ENCODE assay signal across 10 cellular contexts in genomic region chr11:69000831-69001245, GRCh38. TPM values are rescaled to one million over a fixed set of nuclear protein-coding genes. Genes with fewer than 3 reads are reported as not detected.
DNase-seq lines count a peak whose midpoint lies in the region; ATAC-seq and TF ChIP-seq lines count a peak whose summit lies in the region.
"Had no signal": no experiment of that assay in that cellular context is flagged by ENCODE, and none has a peak within 500 bp of the region (broad histone marks: within the 10 kb centered on the region; RNA-seq: fewer than 3 reads in every experiment).

No MANE protein-coding gene starts in this region.

- H3K4me1 ChIP-seq in upper lobe of right lung: peaks cover 9% of the 10 kb centered on the region

- DNase-seq in NOMO-1 treated with DMSO at 0.1 percent for 48 hours (lab: John Stamatoyannopoulos, UW; ENCODE audit: unreplicated experiment) (peak; percentile 6), NOMO-1 treated with dmso at 0.1 percent for 144 hours (lab: John Stamatoyannopoulos, UW; ENCODE audit: unreplicated experiment) (no peak), brain microvascular endothelial cell (peak; percentile 50), kidney glomerular epithelial cell (lab: John Stamatoyannopoulos, UW) (peak; percentile 69), upper lobe of right lung (no peak)
- DNase-seq in stimulated activated naive B cell treated with anti-CD40 and anti-IgM and Interleukin-4, amounts not matched to agents 10 μg/mL and 1 μg/mL and 100 μg/mL, for 72 hours: no peak
- DNase-seq in activated CD4-positive, alpha-beta T cell treated with anti-CD3 and anti-CD28 coated beads, Interleukin-2, amount 50 U/mL, for 1 hour: no peak

- no peak for ATAC-seq in upper lobe of right lung
- ATAC-seq in GM19463 (IDR thresholded peaks at IDR 0.05; ENCODE audit: unreplicated experiment): no peak
- ATAC-seq in stimulated activated naive B cell treated with anti-CD40 and anti-IgM and Interleukin-4, amounts not matched to agents 10 μg/mL and 1 μg/mL and 100 μg/mL, for 72 hours (replicated peaks): no peak

- no peak overlapping the region for H3K27ac Mint-ChIP-seq in stimulated activated naive B cell treated with anti-CD40 and anti-IgM and Interleukin-4, amounts not matched to agents 10 μg/mL and 1 μg/mL and 100 μg/mL, for 72 hours
- H3K27ac Mint-ChIP-seq: T-helper 1 cell treated with Interleukin-12 subunit alpha and Interleukin-12 subunit beta and Interleukin-4 antibody, amounts not matched to agents 30 μg/mL and 1 μg/mL, for 36 hours had no signal

- intact Hi-C loops in upper lobe of right lung (cut with DNase I): no loop called here

- H3K4me3 Mint-ChIP-seq in stimulated activated naive B cell treated with anti-CD40 and anti-IgM and Interleukin-4, amounts not matched to agents 10 μg/mL and 1 μg/mL and 100 μg/mL, for 72 hours: no peak overlapping the region
- H3K4me3 Mint-ChIP-seq: T-helper 1 cell treated with Interleukin-12 subunit alpha and Interleukin-12 subunit beta and Interleukin-4 antibody, amounts not matched to agents 30 μg/mL and 1 μg/mL, for 36 hours had no signal

- no peaks in the 10 kb centered on the region for H3K4me1 Mint-ChIP-seq in stimulated activated naive B cell treated with anti-CD40 and anti-IgM and Interleukin-4, amounts not matched to agents 10 μg/mL and 1 μg/mL and 100 μg/mL, for 72 hours

- no peak overlapping the region for H3K27ac ChIP-seq in brain microvascular endothelial cell
- H3K27ac ChIP-seq in upper lobe of right lung: peak overlapping the region; percentile 42
- H3K27ac ChIP-seq: C4-2B had no signal

- H3K4me3 ChIP-seq in brain microvascular endothelial cell (ENCODE audit: low read depth, low read length) (no peak overlapping the region), upper lobe of right lung (no peak overlapping the region)

- H3K27me3 ChIP-seq in brain microvascular endothelial cell (replicated peaks) (no peaks in the 10 kb centered on the region), upper lobe of right lung (no peaks in the 10 kb centered on the region)

- H3K9me3 Mint-ChIP-seq in stimulated activated naive B cell treated with anti-CD40 and anti-IgM and Interleukin-4, amounts not matched to agents 10 μg/mL and 1 μg/mL and 100 μg/mL, for 72 hours: no peaks in the 10 kb centered on the region
- H3K9me3 Mint-ChIP-seq: T-helper 1 cell treated with Interleukin-12 subunit alpha and Interleukin-12 subunit beta and Interleukin-4 antibody, amounts not matched to agents 30 μg/mL and 1 μg/mL, for 36 hours had no signal

- peak; percentile 76 for TF ChIP-seq CTCF in brain microvascular endothelial cell (IDR thresholded peaks at IDR 0.05; ENCODE audit: low read depth, low read length, missing control alignments)
- peak; percentile 46 for TF ChIP-seq CTCF in upper lobe of right lung (IDR thresholded peaks at IDR 0.05)

- H3K36me3 ChIP-seq in brain microvascular endothelial cell (replicated peaks) (no peaks in the 10 kb centered on the region), upper lobe of right lung (peaks cover 4% of the 10 kb centered on the region)

- no peaks in the 10 kb centered on the region for H3K9me3 ChIP-seq in upper lobe of right lung

- peaks cover 24 to 44% of the 10 kb centered on the region in 2 donors for H3K27me3 Mint-ChIP-seq in stimulated activated naive B cell treated with anti-CD40 and anti-IgM and Interleukin-4, amounts not matched to agents 10 μg/mL and 1 μg/mL and 100 μg/mL, for 72 hours

- no peaks in the 10 kb centered on the region for H3K36me3 Mint-ChIP-seq in stimulated activated naive B cell treated with anti-CD40 and anti-IgM and Interleukin-4, amounts not matched to agents 10 μg/mL and 1 μg/mL and 100 μg/mL, for 72 hours

- in situ Hi-C loops in brain microvascular endothelial cell (cut with HindIII; ENCODE audit: low pct_ligation_motif_present, low sequenced_read_pairs): no loop called here

RNA-seq across cellular contexts. Expression of gene MRGPRF, which starts 12.2 kb away (rescaled TPM):
- total RNA-seq in upper lobe of right lung: 13.2 TPM

RNA-seq across cellular contexts. Expression of gene MRGPRD, which starts 20.1 kb away (rescaled TPM):
- total RNA-seq in upper lobe of right lung: not detected

RNA-seq across cellular contexts. Expression of gene TPCN2, which starts 47.9 kb away (rescaled TPM):
- total RNA-seq in upper lobe of right lung: 16.6 TPM

Comparison
In these comparisons a context has a peak if more than half of its experiments do, and no peak if none do; other contexts are left out.
1. DNase-seq: peak in NOMO-1 treated with DMSO at 0.1 percent for 48 hours (single experiment), brain microvascular endothelial cell (single experiment) and kidney glomerular epithelial cell (single experiment); none in NOMO-1 treated with dmso at 0.1 percent for 144 hours (single experiment), upper lobe of right lung (single experiment), stimulated activated naive B cell treated with anti-CD40 and anti-IgM and Interleukin-4, amounts not matched to agents 10 μg/mL and 1 μg/mL and 100 μg/mL, for 72 hours (single experiment) and activated CD4-positive, alpha-beta T cell treated with anti-CD3 and anti-CD28 coated beads, Interleukin-2, amount 50 U/mL, for 1 hour (single experiment).